1 cellular context compared by ENCODE assay signal in genomic region chr3:183428140-183429023, GRCh38.
A peak's percentile ranks its signal among the peaks of the same experiment; 100 is the strongest.
TF ChIP-seq lines count a peak whose summit lies in the region.

Gene MCF2L2 (minus strand): TSS chr3:183428619. CDS start chr3:183427977, 642 bp downstream.

TF ChIP-seq in K562, 482 proteins besides CTCF, POLR2A, EP300 and RAD21 (continued from another document and continues in another):
- TF ChIP-seq TFE3 (CRISPR knock-in tag; IDR thresholded peaks at IDR 0.05): no peak
- peak; percentile 97 for TF ChIP-seq CTBP1 (IDR thresholded peaks at IDR 0.05; ENCODE audit: borderline replicate concordance)
- no peak for TF ChIP-seq NCOA4 (IDR thresholded peaks at IDR 0.05; ENCODE audit: partially characterized antibody)
- TF ChIP-seq ZBTB2 (IDR thresholded peaks at IDR 0.05): peak; percentile 61; the same call in 1 of the 2 replicates
- TF ChIP-seq KAT2B (IDR thresholded peaks at IDR 0.05; ENCODE audit: low read depth, low read length): no peak
- TF ChIP-seq MXD1 (CRISPR knock-in tag; IDR thresholded peaks at IDR 0.05; ENCODE audit: borderline replicate concordance, poor library complexity, severe bottlenecking): no peak
- no peak for TF ChIP-seq HSF4 (CRISPR knock-in tag; IDR thresholded peaks at IDR 0.05; ENCODE audit: borderline replicate concordance)
- peak; percentile 74 for TF ChIP-seq VEZF1 (CRISPR knock-in tag; IDR thresholded peaks at IDR 0.05)
- peak; percentile 87 for TF ChIP-seq RBFOX2 (IDR thresholded peaks at IDR 0.05; ENCODE audit: low read depth, low read length)
- TF ChIP-seq NRF1 (conservative IDR thresholded peaks at IDR 0.05 in 1 of 2, IDR thresholded peaks at IDR 0.05 in 1 of 2): peak; percentile 63 to 73
- TF ChIP-seq ZNF407 (IDR thresholded peaks at IDR 0.05; ENCODE audit: low read depth): no peak
- no peak for TF ChIP-seq ZNF668 (CRISPR knock-in tag; IDR thresholded peaks at IDR 0.05)
- no peak for TF ChIP-seq ZNF316 (IDR thresholded peaks at IDR 0.05)
- TF ChIP-seq MGA (IDR thresholded peaks at IDR 0.05): peak; percentile 59
- no peak for TF ChIP-seq THRAP3 (IDR thresholded peaks at IDR 0.05; ENCODE audit: borderline replicate concordance)
- peak; percentile 25; the same call in 1 of the 2 replicates for TF ChIP-seq ELF2 (CRISPR knock-in tag; IDR thresholded peaks at IDR 0.05)
- no peak for TF ChIP-seq RUNX1 (IDR thresholded peaks at IDR 0.05; ENCODE audit: low read depth)
- no peak for TF ChIP-seq CGGBP1 (CRISPR knock-in tag; IDR thresholded peaks at IDR 0.05)
- 0 out of 4 replicates have a peak, but pooled peaks of 1 of the 2 experiments have one; percentile 25 for TF ChIP-seq TBL1XR1 (IDR thresholded peaks at IDR 0.05; ENCODE audit: low read length in 2 of 2)
